1 cellular context compared by ENCODE assay signal in the genomic region with DNA sequence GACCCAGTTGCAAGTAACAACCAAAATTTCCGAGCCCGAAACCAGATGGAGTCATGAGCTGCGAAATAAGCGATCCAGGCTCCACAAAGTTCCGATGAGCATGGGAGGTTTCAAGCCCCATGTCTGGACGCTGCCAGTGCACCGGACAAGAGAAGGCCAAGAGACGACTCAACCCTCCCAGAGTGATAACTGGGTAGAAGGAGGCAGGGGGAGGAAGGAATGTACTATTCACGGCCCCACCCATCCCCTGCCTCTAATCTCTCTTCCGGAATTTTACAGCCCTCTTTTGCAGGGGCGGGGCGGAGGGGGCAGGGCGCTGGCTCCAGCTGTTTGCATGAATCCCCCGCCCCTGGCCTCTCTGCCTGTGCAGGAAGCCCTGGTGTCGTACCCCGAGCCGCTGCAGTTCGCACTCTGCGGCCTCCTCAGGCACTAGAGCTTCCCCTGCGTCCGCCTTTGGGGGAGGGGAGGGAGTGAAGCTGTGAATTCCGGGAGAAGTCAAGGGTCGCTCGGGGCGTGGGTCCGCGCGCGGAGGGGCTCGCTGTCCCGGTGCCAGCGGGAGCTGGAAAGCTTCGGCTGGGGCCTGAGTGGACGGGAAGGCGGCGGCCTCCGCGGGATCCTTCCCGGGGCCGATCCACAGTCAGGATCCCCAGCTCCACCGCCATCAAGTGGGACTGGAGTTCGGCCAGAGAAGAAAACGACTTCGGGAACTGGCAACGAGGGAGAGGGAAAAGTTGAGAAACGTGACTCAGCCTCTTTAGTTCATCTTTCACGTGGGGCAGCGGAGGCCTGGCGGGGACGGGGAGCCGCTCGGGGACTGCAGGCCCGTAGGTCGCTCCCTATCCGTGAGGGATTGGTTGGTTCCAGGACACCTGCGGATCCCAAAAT.
TF ChIP-seq lines count a peak whose summit lies in the region.

No MANE protein-coding gene starts in this region.

TF ChIP-seq in HepG2, 621 proteins besides CTCF, POLR2A, EP300 and RAD21 (continued from another document and continues in another):
- TF ChIP-seq, protein P1, sequence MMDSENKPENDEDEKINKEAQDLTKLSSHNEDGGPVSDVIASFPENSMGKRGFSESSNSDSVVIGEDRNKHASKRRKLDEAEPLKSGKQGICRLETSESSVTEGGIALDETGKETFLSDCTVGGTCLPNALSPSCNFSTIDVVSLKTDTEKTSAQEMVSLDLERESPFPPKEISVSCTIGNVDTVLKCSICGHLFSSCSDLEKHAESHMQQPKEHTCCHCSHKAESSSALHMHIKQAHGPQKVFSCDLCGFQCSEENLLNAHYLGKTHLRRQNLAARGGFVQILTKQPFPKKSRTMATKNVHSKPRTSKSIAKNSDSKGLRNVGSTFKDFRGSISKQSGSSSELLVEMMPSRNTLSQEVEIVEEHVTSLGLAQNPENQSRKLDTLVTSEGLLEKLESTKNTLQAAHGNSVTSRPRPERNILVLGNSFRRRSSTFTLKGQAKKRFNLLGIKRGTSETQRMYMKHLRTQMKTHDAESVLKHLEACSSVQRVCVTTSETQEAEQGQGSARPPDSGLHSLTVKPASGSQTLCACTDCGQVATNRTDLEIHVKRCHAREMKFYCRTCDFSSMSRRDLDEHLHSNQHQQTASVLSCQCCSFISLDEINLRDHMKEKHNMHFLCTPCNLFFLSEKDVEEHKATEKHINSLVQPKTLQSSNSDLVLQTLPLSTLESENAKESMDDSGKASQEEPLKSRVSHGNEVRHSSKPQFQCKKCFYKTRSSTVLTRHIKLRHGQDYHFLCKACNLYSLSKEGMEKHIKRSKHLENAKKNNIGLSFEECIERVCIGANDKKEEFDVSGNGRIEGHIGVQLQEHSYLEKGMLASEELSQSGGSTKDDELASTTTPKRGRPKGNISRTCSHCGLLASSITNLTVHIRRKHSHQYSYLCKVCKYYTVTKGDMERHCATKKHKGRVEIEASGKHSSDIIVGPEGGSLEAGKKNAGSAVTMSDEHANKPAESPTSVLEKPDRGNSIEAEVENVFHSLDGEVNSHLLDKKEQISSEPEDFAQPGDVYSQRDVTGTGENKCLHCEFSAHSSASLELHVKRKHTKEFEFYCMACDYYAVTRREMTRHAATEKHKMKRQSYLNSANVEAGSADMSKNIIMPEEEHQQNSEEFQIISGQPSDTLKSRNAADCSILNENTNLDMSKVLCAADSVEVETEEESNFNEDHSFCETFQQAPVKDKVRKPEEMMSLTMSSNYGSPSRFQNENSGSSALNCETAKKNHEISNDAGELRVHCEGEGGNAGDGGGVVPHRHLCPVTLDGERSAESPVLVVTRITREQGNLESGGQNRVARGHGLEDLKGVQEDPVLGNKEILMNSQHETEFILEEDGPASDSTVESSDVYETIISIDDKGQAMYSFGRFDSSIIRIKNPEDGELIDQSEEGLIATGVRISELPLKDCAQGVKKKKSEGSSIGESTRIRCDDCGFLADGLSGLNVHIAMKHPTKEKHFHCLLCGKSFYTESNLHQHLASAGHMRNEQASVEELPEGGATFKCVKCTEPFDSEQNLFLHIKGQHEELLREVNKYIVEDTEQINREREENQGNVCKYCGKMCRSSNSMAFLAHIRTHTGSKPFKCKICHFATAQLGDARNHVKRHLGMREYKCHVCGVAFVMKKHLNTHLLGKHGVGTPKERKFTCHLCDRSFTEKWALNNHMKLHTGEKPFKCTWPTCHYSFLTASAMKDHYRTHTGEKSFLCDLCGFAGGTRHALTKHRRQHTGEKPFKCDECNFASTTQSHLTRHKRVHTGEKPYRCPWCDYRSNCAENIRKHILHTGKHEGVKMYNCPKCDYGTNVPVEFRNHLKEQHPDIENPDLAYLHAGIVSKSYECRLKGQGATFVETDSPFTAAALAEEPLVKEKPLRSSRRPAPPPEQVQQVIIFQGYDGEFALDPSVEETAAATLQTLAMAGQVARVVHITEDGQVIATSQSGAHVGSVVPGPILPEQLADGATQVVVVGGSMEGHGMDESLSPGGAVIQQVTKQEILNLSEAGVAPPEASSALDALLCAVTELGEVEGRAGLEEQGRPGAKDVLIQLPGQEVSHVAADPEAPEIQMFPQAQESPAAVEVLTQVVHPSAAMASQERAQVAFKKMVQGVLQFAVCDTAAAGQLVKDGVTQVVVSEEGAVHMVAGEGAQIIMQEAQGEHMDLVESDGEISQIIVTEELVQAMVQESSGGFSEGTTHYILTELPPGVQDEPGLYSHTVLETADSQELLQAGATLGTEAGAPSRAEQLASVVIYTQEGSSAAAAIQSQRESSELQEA (CRISPR knock-in tag; IDR thresholded peaks at IDR 0.05; ENCODE audit: not compliant biosample characterization) = no peak
- TF ChIP-seq MYPOP (CRISPR knock-in tag; IDR thresholded peaks at IDR 0.05) (no peak), MIER3 (CRISPR knock-in tag; IDR thresholded peaks at IDR 0.05; ENCODE audit: borderline replicate concordance) (no peak), RORA (CRISPR knock-in tag; IDR thresholded peaks at IDR 0.05) (no peak), ZNF777 (CRISPR knock-in tag; IDR thresholded peaks at IDR 0.05) (no peak), XRCC5 (optimal IDR thresholded peaks at IDR 0.05; ENCODE audit: low read length) (no peak), MIXL1 (CRISPR knock-in tag; IDR thresholded peaks at IDR 0.05) (no peak), ZNF446 (CRISPR knock-in tag; IDR thresholded peaks at IDR 0.05) (no peak), PHF20 (CRISPR knock-in tag; IDR thresholded peaks at IDR 0.05) (no peak), ZNF552 (CRISPR knock-in tag; IDR thresholded peaks at IDR 0.05; ENCODE audit: borderline replicate concordance) (no peak), HMGXB4 (CRISPR knock-in tag; IDR thresholded peaks at IDR 0.05; ENCODE audit: borderline replicate concordance in 1 of 2, low read depth in 1 of 2) (no peak), ZBTB1 (CRISPR knock-in tag; IDR thresholded peaks at IDR 0.05; ENCODE audit: borderline replicate concordance) (no peak), CREM (IDR thresholded peaks at IDR 0.05) (no peak), CREM (CRISPR knock-in tag; IDR thresholded peaks at IDR 0.05) (no peak), HIVEP1 (CRISPR knock-in tag; IDR thresholded peaks at IDR 0.05) (no peak), ATF6 (CRISPR knock-in tag; conservative IDR thresholded peaks at IDR 0.05) (no peak), NFYC (CRISPR knock-in tag; IDR thresholded peaks at IDR 0.05) (no peak), SYNCRIP (IDR thresholded peaks at IDR 0.05; ENCODE audit: insufficient read depth, low read depth, low read length) (no peak), RARA (CRISPR knock-in tag; IDR thresholded peaks at IDR 0.05) (no peak), TCF12 (IDR thresholded peaks at IDR 0.05) (no peak), TCF12 (CRISPR knock-in tag; IDR thresholded peaks at IDR 0.05) (no peak), SRSF1 (optimal IDR thresholded peaks at IDR 0.05; ENCODE audit: low read depth, low read length) (no peak), ZMYM2 (CRISPR knock-in tag; IDR thresholded peaks at IDR 0.05) (no peak), CREB3 (CRISPR knock-in tag; IDR thresholded peaks at IDR 0.05) (no peak), FOSL2 (CRISPR knock-in tag; IDR thresholded peaks at IDR 0.05) (peak; percentile 4; the same call in 1 of the 2 replicates), YEATS4 (CRISPR knock-in tag; IDR thresholded peaks at IDR 0.05; ENCODE audit: borderline replicate concordance) (no peak), NFKBIZ (CRISPR knock-in tag; IDR thresholded peaks at IDR 0.05) (no peak), RXRB (CRISPR knock-in tag; IDR thresholded peaks at IDR 0.05; ENCODE audit: borderline replicate concordance) (0 out of 2 replicates have a peak, but pooled peaks have one; percentile 17)
- TF ChIP-seq, protein P2, sequence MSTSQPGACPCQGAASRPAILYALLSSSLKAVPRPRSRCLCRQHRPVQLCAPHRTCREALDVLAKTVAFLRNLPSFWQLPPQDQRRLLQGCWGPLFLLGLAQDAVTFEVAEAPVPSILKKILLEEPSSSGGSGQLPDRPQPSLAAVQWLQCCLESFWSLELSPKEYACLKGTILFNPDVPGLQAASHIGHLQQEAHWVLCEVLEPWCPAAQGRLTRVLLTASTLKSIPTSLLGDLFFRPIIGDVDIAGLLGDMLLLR (CRISPR knock-in tag; IDR thresholded peaks at IDR 0.05) = no peak
- TF ChIP-seq, protein P3, sequence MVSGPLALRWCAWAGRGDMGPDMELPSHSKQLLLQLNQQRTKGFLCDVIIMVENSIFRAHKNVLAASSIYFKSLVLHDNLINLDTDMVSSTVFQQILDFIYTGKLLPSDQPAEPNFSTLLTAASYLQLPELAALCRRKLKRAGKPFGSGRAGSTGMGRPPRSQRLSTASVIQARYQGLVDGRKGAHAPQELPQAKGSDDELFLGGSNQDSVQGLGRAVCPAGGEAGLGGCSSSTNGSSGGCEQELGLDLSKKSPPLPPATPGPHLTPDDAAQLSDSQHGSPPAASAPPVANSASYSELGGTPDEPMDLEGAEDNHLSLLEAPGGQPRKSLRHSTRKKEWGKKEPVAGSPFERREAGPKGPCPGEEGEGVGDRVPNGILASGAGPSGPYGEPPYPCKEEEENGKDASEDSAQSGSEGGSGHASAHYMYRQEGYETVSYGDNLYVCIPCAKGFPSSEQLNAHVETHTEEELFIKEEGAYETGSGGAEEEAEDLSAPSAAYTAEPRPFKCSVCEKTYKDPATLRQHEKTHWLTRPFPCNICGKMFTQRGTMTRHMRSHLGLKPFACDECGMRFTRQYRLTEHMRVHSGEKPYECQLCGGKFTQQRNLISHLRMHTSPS (CRISPR knock-in tag; IDR thresholded peaks at IDR 0.05; ENCODE audit: low read depth) = no peak
- TF ChIP-seq, protein P4, sequence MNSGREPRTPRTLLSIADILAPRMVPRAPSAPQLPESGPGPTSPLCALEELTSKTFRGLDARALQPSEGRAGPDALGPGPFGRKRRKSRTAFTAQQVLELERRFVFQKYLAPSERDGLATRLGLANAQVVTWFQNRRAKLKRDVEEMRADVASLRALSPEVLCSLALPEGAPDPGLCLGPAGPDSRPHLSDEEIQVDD (CRISPR knock-in tag; IDR thresholded peaks at IDR 0.05; ENCODE audit: borderline replicate concordance) = no peak
- TF ChIP-seq, protein P5, sequence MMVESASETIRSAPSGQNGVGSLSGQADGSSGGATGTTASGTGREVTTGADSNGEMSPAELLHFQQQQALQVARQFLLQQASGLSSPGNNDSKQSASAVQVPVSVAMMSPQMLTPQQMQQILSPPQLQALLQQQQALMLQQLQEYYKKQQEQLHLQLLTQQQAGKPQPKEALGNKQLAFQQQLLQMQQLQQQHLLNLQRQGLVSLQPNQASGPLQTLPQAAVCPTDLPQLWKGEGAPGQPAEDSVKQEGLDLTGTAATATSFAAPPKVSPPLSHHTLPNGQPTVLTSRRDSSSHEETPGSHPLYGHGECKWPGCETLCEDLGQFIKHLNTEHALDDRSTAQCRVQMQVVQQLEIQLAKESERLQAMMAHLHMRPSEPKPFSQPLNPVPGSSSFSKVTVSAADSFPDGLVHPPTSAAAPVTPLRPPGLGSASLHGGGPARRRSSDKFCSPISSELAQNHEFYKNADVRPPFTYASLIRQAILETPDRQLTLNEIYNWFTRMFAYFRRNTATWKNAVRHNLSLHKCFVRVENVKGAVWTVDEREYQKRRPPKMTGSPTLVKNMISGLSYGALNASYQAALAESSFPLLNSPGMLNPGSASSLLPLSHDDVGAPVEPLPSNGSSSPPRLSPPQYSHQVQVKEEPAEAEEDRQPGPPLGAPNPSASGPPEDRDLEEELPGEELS (CRISPR knock-in tag; IDR thresholded peaks at IDR 0.05) = no peak
